In genomic region chr7:2629740-2630681, GRCh38 we compare ENCODE assay signal across 13 cellular contexts. TPM values are rescaled to one million over a fixed set of nuclear protein-coding genes. Genes with fewer than 3 reads are reported as not detected.
A peak's percentile ranks its signal among the peaks of the same experiment; 100 is the strongest.
DNase-seq lines count a peak whose midpoint lies in the region; ATAC-seq and TF ChIP-seq lines count a peak whose summit lies in the region.
"Had no signal": no experiment of that assay in that cellular context is flagged by ENCODE, and none has a peak within 500 bp of the region (broad histone marks: within the 10 kb centered on the region; RNA-seq: fewer than 3 reads in every experiment).

No MANE protein-coding gene starts in this region.

- H3K4me1 ChIP-seq in mammary epithelial cell (ENCODE audit: insufficient read depth, low read length) (peaks cover 37% of the 10 kb centered on the region), mesendoderm (ENCODE audit: control insufficient read depth, low read depth, low read length) (peaks cover 2% of the 10 kb centered on the region)
- H3K4me1 ChIP-seq in CD8-positive, alpha-beta T cell (ENCODE audit: insufficient read depth, low read length), result peaks cover 25% of the 10 kb centered on the region

- POLR2A ChIA-PET in activated CD4-positive, alpha-beta T cell treated with anti-CD3 and anti-CD28 coated beads for 36 hours (lab: Charles Lee), result no interaction called here
- POLR2A ChIA-PET in CD8-positive, alpha-beta T cell (lab: Charles Lee), result interaction anchor here (0.8 kb wide), 1 partner anchor 121 kb away, joined by 3 read pairs; no protein-coding TSS in a partner anchor

- no peak for TF ChIP-seq CTCF in mammary epithelial cell (conservative IDR thresholded peaks at IDR 0.05 in 1 of 2, IDR thresholded peaks at IDR 0.05 in 1 of 2; ENCODE audit: extremely low read depth in 1 of 2, insufficient read depth in 1 of 2, low read depth in 1 of 2, low read length in 2 of 2)
- no peak for TF ChIP-seq CTCF in CD8-positive, alpha-beta T cell (IDR thresholded peaks at IDR 0.05)

- H2AK5ac ChIP-seq in mesendoderm (ENCODE audit: low read length), result no peak overlapping the region

- H2AFZ ChIP-seq in mammary epithelial cell (ENCODE audit: low read depth, low read length), result peak overlapping the region; percentile 24

- no peaks in the 10 kb centered on the region for H3K36me3 Mint-ChIP-seq in activated CD4-positive, alpha-beta T cell treated with anti-CD3 and anti-CD28 coated beads for 36 hours (ENCODE audit: low read depth)
- H3K36me3 Mint-ChIP-seq in CD8-positive, alpha-beta T cell, result no peaks in the 10 kb centered on the region
- H3K36me3 Mint-ChIP-seq: activated CD4-positive, alpha-beta memory T cell treated with anti-CD3 and anti-CD28 coated beads for 36 hours; natural killer cell had no signal

- no peaks in the 10 kb centered on the region for H3K36me3 ChIP-seq in mammary epithelial cell (ENCODE audit: insufficient read depth, low read length)
- H3K36me3 ChIP-seq in mesendoderm (ENCODE audit: control insufficient read depth, insufficient read depth, low read length), result no peaks in the 10 kb centered on the region
- no peaks in the 10 kb centered on the region for H3K36me3 ChIP-seq in CD8-positive, alpha-beta T cell (ENCODE audit: insufficient read depth, low read length)

- no peak overlapping the region for H2BK15ac ChIP-seq in mesendoderm (replicated peaks; ENCODE audit: low read depth)

- H3K27ac Mint-ChIP-seq in activated CD4-positive, alpha-beta T cell treated with anti-CD3 and anti-CD28 coated beads for 36 hours, result no peak overlapping the region
- H3K27ac Mint-ChIP-seq in CD8-positive, alpha-beta T cell, result no peak overlapping the region
- H3K27ac Mint-ChIP-seq: activated CD4-positive, alpha-beta memory T cell treated with anti-CD3 and anti-CD28 coated beads for 36 hours had no signal

- no peak overlapping the region for H3K18ac ChIP-seq in mesendoderm (ENCODE audit: low read length)

- H3K79me1 ChIP-seq in mesendoderm (ENCODE audit: low read length), result peaks cover 4% of the 10 kb centered on the region

- intact Hi-C loops in left cardiac atrium (cut with DNase I), result no loop called here
- intact Hi-C loops in cardiac septum (cut with DNase I), result no loop called here
- intact Hi-C loops in mammary epithelial cell (cut with micrococcal nuclease), result loop anchor here (5.0 kb wide), 1 partner anchor 108 kb away; no protein-coding TSS in a partner anchor
- intact Hi-C loops in activated CD4-positive, alpha-beta T cell treated with anti-CD3 and anti-CD28 coated beads for 36 hours (cut with DNase I, micrococcal nuclease), result loop anchor here (2.0 to 10.0 kb wide), 6 partner anchors 63 to 1585 kb away; partner anchors contain the start of genes BRAT1 (in 1 of the 2), GPR146 (in 1 of the 2), IQCE (in 1 of the 2) and MRM2 (in 1 of the 2)
- intact Hi-C loops in CD8-positive, alpha-beta T cell (cut with DNase I, micrococcal nuclease), result loop anchor here (2.0 to 10.0 kb wide), 4 partner anchors 67 to 1098 kb away; partner anchors contain the start of genes CHST12 (in 1 of the 2), MAFK (in 1 of the 2) and SNX8 (in 1 of the 2)

- H3K9ac ChIP-seq in mammary epithelial cell (ENCODE audit: insufficient read depth, low read length), result no peak overlapping the region
- no peak overlapping the region for H3K9ac ChIP-seq in mesendoderm (ENCODE audit: low read length)

- H3K4me1 Mint-ChIP-seq in activated CD4-positive, alpha-beta T cell treated with anti-CD3 and anti-CD28 coated beads for 36 hours, result peaks cover 14% of the 10 kb centered on the region
- peaks cover 14% of the 10 kb centered on the region for H3K4me1 Mint-ChIP-seq in CD8-positive, alpha-beta T cell (ENCODE audit: low read depth)

- H3K27me3 Mint-ChIP-seq in activated CD4-positive, alpha-beta T cell treated with anti-CD3 and anti-CD28 coated beads for 36 hours, result peaks cover 2% of the 10 kb centered on the region
- no peaks in the 10 kb centered on the region for H3K27me3 Mint-ChIP-seq in CD8-positive, alpha-beta T cell (ENCODE audit: low read depth)
- H3K27me3 Mint-ChIP-seq: stimulated activated naive B cell treated with anti-CD40 and anti-IgM and Interleukin-4, amounts not matched to agents 10 μg/mL and 1 μg/mL and 100 μg/mL, for 72 hours had no signal

- H2BK5ac ChIP-seq in mesendoderm (ENCODE audit: low read length), result no peak overlapping the region

- no peaks in the 10 kb centered on the region for H3K9me3 Mint-ChIP-seq in activated CD4-positive, alpha-beta T cell treated with anti-CD3 and anti-CD28 coated beads for 36 hours (ENCODE audit: low read depth)
- H3K9me3 Mint-ChIP-seq in CD8-positive, alpha-beta T cell, result no peaks in the 10 kb centered on the region
- H3K9me3 Mint-ChIP-seq: activated CD4-positive, alpha-beta memory T cell treated with anti-CD3 and anti-CD28 coated beads for 36 hours; natural killer cell; stimulated activated naive B cell treated with anti-CD40 and anti-IgM and Interleukin-4, amounts not matched to agents 10 μg/mL and 1 μg/mL and 100 μg/mL, for 72 hours had no signal

- H3K4me3 Mint-ChIP-seq in activated CD4-positive, alpha-beta T cell treated with anti-CD3 and anti-CD28 coated beads for 36 hours, result no peak overlapping the region
- no peak overlapping the region for H3K4me3 Mint-ChIP-seq in CD8-positive, alpha-beta T cell

- dilution Hi-C loops in mammary epithelial cell (cut with HindIII; ENCODE audit: low sequenced_read_pairs), result loop anchor here (10.0 kb wide), 1 partner anchor 135 kb away; no protein-coding TSS in a partner anchor

- no peaks in the 10 kb centered on the region for H4K20me1 ChIP-seq in mammary epithelial cell (ENCODE audit: insufficient read depth, low read length)

- no peak overlapping the region for H3K23ac ChIP-seq in mesendoderm (ENCODE audit: low read length)

- H3K79me2 ChIP-seq in mammary epithelial cell (ENCODE audit: insufficient read depth, low read length) (peaks cover 28% of the 10 kb centered on the region), mesendoderm (ENCODE audit: control insufficient read depth, insufficient read depth, low read length) (peaks cover 31% of the 10 kb centered on the region)

- H3K9me3 ChIP-seq in mammary epithelial cell (replicated peaks; ENCODE audit: insufficient read depth, low read length), result no peaks in the 10 kb centered on the region
- H3K9me3 ChIP-seq in CD8-positive, alpha-beta T cell (ENCODE audit: low read length), result no peaks in the 10 kb centered on the region

- CTCF ChIA-PET in mammary epithelial cell (lab: Charles Lee; ENCODE audit: low non-redundant PET), result no interaction called here
- CTCF ChIA-PET in activated CD4-positive, alpha-beta T cell treated with anti-CD3 and anti-CD28 coated beads for 36 hours (lab: Charles Lee), result interaction anchor here (0.6 to 1.4 kb wide), 3 partner anchors 18 to 192 kb away, joined by 4 read pairs; no protein-coding TSS in a partner anchor
- CTCF ChIA-PET in CD8-positive, alpha-beta T cell (lab: Charles Lee), result interaction anchor here (0.7 to 1.3 kb wide), 3 partner anchors 21 to 316 kb away, joined by 3 to 5 read pairs (median 4); partner anchors contain the start of gene SNX8

- H3K27me3 ChIP-seq in mammary epithelial cell (ENCODE audit: insufficient read depth, low read length) (no peaks in the 10 kb centered on the region), mesendoderm (ENCODE audit: insufficient read depth, low read length, poor library complexity) (no peaks in the 10 kb centered on the region)
- H3K27me3 ChIP-seq in CD8-positive, alpha-beta T cell (ENCODE audit: insufficient read depth, low read length), result no peaks in the 10 kb centered on the region

- ATAC-seq in left cardiac atrium (no peak), GM18909 (IDR thresholded peaks at IDR 0.05; ENCODE audit: poor library complexity, unreplicated experiment) (no peak)
- no peak for ATAC-seq in activated CD4-positive, alpha-beta T cell treated with anti-CD3 and anti-CD28 coated beads for 36 hours
- no peak for ATAC-seq in CD8-positive, alpha-beta T cell
- ATAC-seq: natural killer cell; stimulated activated naive B cell treated with anti-CD40 and anti-IgM and Interleukin-4, amounts not matched to agents 10 μg/mL and 1 μg/mL and 100 μg/mL, for 72 hours had no signal

- H2BK120ac ChIP-seq in mesendoderm (ENCODE audit: low read depth, low read length), result no peak overlapping the region

- H3K4me3 ChIP-seq in mammary epithelial cell (replicated peaks in 1 of 3; ENCODE audit: insufficient read depth in 1 of 3, low read depth in 2 of 3, low read length in 3 of 3), result no peak overlapping the region
- H3K4me3 ChIP-seq in mesendoderm (ENCODE audit: low read length), result no peak overlapping the region
- no peak overlapping the region for H3K4me3 ChIP-seq in CD8-positive, alpha-beta T cell (ENCODE audit: low read depth, low read length)

- no peak overlapping the region for H4K8ac ChIP-seq in mesendoderm (ENCODE audit: low read depth, low read length)

- 25% methylated on average over 17 of the region's 21 CpGs for WGBS in mammary epithelial cell (ENCODE audit: low coverage, missing lambda C conversion rate)
- WGBS in mesendoderm (ENCODE audit: extremely low coverage, insufficient coverage, low lambda C conversion rate), result no CpG with 5 or more reads among the region's 21 CpGs

- no peak overlapping the region for H3K4ac ChIP-seq in mesendoderm (ENCODE audit: low read depth, low read length)

- BruUV-seq in mammary epithelial cell (replicated peaks; lab: Mats Ljungman, UMichigan), result no TSS peak

- DNase-seq in left cardiac atrium (peak; percentile 69), cardiac septum (ENCODE audit: low spot score) (no peak), mammary epithelial cell (peak; percentile 39), mesendoderm (no peak)
- no peak for DNase-seq in activated CD4-positive, alpha-beta T cell treated with anti-CD3 and anti-CD28 coated beads for 36 hours
- no peak for DNase-seq in CD8-positive, alpha-beta T cell
- DNase-seq in activated T-cell treated with anti-CD3 and anti-CD28 coated beads, Interleukin-2, amount 50 U/mL, for 48 hours, result no peak
- DNase-seq: activated CD4-positive, alpha-beta memory T cell treated with anti-CD3 and anti-CD28 coated beads for 36 hours; GOT3; natural killer cell; stimulated activated naive B cell treated with anti-CD40 and anti-IgM and Interleukin-4, amounts not matched to agents 10 μg/mL and 1 μg/mL and 100 μg/mL, for 72 hours; SW 1271 had no signal

- in situ Hi-C loops in mammary epithelial cell (cut with MboI; ENCODE audit: low sequenced_read_pairs in 2 of 2), result no loop called here

- no peak overlapping the region for H4K5ac ChIP-seq in mesendoderm (ENCODE audit: low read length)

- peak overlapping the region; percentile 64 for H3K56ac ChIP-seq in mesendoderm (ENCODE audit: low read length)

- H3K27ac ChIP-seq in mammary epithelial cell (ENCODE audit: insufficient read depth, low read depth, low read length) (no peak overlapping the region), mesendoderm (ENCODE audit: low read depth, low read length) (no peak overlapping the region)
- H3K27ac ChIP-seq in CD8-positive, alpha-beta T cell (ENCODE audit: low read depth, low read length), result no peak overlapping the region

- H3K4me2 ChIP-seq in mammary epithelial cell (ENCODE audit: insufficient read depth, low read depth, low read length) (no peak overlapping the region), mesendoderm (ENCODE audit: low read length) (no peak overlapping the region)

RNA-seq across cellular contexts. Expression of gene TTYH3, which starts 1.8 kb away (rescaled TPM):
- total RNA-seq in left cardiac atrium (10 to 100 TPM; 30.3 to 38.7 TPM), cardiac septum (17.1 TPM), mammary epithelial cell (10 to 100 TPM; 13.2 to 45.8 TPM)
- polyA plus RNA-seq in mammary epithelial cell, result 25.9 TPM
- 20.2 TPM for polyA minus RNA-seq in mammary epithelial cell
- 98.9 TPM for polyA plus RNA-seq in mesendoderm (2013, experiment 1 of 2)
- polyA plus RNA-seq in mesendoderm (2013, experiment 2 of 2), result 97.0 TPM
- 10 to 100 TPM; 18.7 to 20.2 TPM for total RNA-seq in activated CD4-positive, alpha-beta T cell treated with anti-CD3 and anti-CD28 coated beads for 36 hours
- total RNA-seq in CD8-positive, alpha-beta T cell, result 10 to 100 TPM in 1 of 2 experiments, 1 to 10 TPM in 1; 8.4 to 10.1 TPM

RNA-seq across cellular contexts. Expression of gene AMZ1, which starts 58.0 kb away (rescaled TPM):
- under 1 TPM; 0.27 to 0.34 TPM for total RNA-seq in left cardiac atrium
- total RNA-seq in cardiac septum, result 0.08 TPM
- total RNA-seq in mammary epithelial cell, result under 1 TPM; 0.42 to 0.50 TPM
- 0.15 TPM for polyA plus RNA-seq in mammary epithelial cell
- polyA minus RNA-seq in mammary epithelial cell, result 0.98 TPM
- 0.28 TPM for polyA plus RNA-seq in mesendoderm (2013, experiment 1 of 2)
- polyA plus RNA-seq in mesendoderm (2013, experiment 2 of 2), result 0.34 TPM
- under 1 TPM; 0.14 TPM for total RNA-seq in activated CD4-positive, alpha-beta T cell treated with anti-CD3 and anti-CD28 coated beads for 36 hours
- total RNA-seq in CD8-positive, alpha-beta T cell, result under 1 TPM; 0.47 to 0.54 TPM

Comparison
In these comparisons a context has a peak if more than half of its experiments do, and no peak if none do; other contexts are left out.
1. DNase-seq: peak in left cardiac atrium (single experiment) and mammary epithelial cell (single experiment); none in cardiac septum (single experiment), mesendoderm (single experiment), activated CD4-positive, alpha-beta T cell treated with anti-CD3 and anti-CD28 coated beads for 36 hours (single experiment), CD8-positive, alpha-beta T cell (0 of 7) and activated T-cell treated with anti-CD3 and anti-CD28 coated beads, Interleukin-2, amount 50 U/mL, for 48 hours (0 of 2).
2. intact Hi-C loops: an anchor here in mammary epithelial cell (5.0 kb wide), activated CD4-positive, alpha-beta T cell treated with anti-CD3 and anti-CD28 coated beads for 36 hours (2.0 to 10.0 kb wide) and CD8-positive, alpha-beta T cell (2.0 to 10.0 kb wide); none called in left cardiac atrium and cardiac septum.